Comparison of ENCODE assay signal across 14 cellular contexts in the genomic region with DNA sequence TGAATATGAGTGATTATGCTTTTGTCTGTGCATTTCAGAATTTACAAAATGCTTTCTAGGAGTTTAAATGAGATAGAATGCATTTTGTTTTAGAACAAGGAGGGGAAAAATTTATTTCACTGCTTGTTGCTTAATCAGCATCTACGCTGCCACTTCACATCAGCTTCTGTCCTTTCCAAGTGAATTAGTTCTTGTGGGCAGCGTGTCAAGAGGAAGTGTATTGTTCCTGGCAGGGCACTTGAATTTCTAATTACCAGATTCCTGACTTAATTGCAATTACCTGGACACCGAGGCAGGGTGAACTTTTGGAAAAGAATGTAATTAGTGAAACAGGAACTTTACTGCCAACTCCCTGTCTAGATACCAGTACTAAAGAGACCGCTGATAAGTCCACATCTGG.
A peak's percentile ranks its signal among the peaks of the same experiment; 100 is the strongest.
DNase-seq lines count a peak whose midpoint lies in the region; ATAC-seq and TF ChIP-seq lines count a peak whose summit lies in the region.
"Had no signal": no experiment of that assay in that cellular context is flagged by ENCODE, and none has a peak within 500 bp of the region (broad histone marks: within the 10 kb centered on the region; RNA-seq: fewer than 3 reads in every experiment).

No MANE protein-coding gene starts in this region.

- no peak overlapping the region for H2BK12ac ChIP-seq in mesenchymal stem cell (ENCODE audit: low read length in 2 of 2)

- H3K4me2 ChIP-seq in mesenchymal stem cell (ENCODE audit: low read length, poor library complexity, severe bottlenecking) (no peak overlapping the region), hepatocyte (no peak overlapping the region)

- WGBS in mesenchymal stem cell = 57% methylated on average over 3 of the region's 4 CpGs
- WGBS in hepatocyte (ENCODE audit: low lambda C conversion rate, missing lambda C conversion rate) = 74% methylated on average over 4 of the region's 4 CpGs
- WGBS in sigmoid colon, 2 donors = 49 to 60% methylated on average over 4 of the region's 4 CpGs

- H3K79me2 ChIP-seq in hepatocyte = peaks cover 64% of the 10 kb centered on the region

- no peaks in the 10 kb centered on the region for H3K27me3 Mint-ChIP-seq in CD4-positive, alpha-beta memory T cell
- H3K27me3 Mint-ChIP-seq in brain = peaks cover 5% of the 10 kb centered on the region
- H3K27me3 Mint-ChIP-seq: naive thymus-derived CD8-positive, alpha-beta T cell had no signal

- H3K4me1 Mint-ChIP-seq in CD4-positive, alpha-beta memory T cell = peaks cover 31 to 52% (median 39%) of the 10 kb centered on the region in 4 donors
- peaks cover 72% of the 10 kb centered on the region for H3K4me1 Mint-ChIP-seq in brain

- no peak overlapping the region for H2BK15ac ChIP-seq in mesenchymal stem cell (ENCODE audit: low read depth, poor library complexity, severe bottlenecking)

- H3K36me3 ChIP-seq in CD4-positive, alpha-beta memory T cell (ENCODE audit: insufficient read depth, low read length) = no peaks in the 10 kb centered on the region
- peaks cover 7 to 11% of the 10 kb centered on the region in 2 experiments for H3K36me3 ChIP-seq in mesenchymal stem cell (ENCODE audit: control insufficient read depth in 1 of 2, insufficient read depth in 2 of 2, low read depth in 1 of 2, low read length in 2 of 2)
- no peaks in the 10 kb centered on the region for H3K36me3 ChIP-seq in hepatocyte (replicated peaks; ENCODE audit: insufficient read depth, low read depth)
- no peaks in the 10 kb centered on the region for H3K36me3 ChIP-seq in sigmoid colon

- intact Hi-C loops in CD4-positive, alpha-beta memory T cell (cut with micrococcal nuclease) = no loop called here
- intact Hi-C loops in sigmoid colon (cut with DNase I) = no loop called here

- no peak for ATAC-seq in HG03342 (IDR thresholded peaks at IDR 0.05; ENCODE audit: unreplicated experiment)
- ATAC-seq: naive thymus-derived CD8-positive, alpha-beta T cell; stimulated activated naive CD8-positive, alpha-beta T cell treated with anti-CD3 and anti-CD28 coated beads, Interleukin-15, Interleukin-2, amounts not matched to agents 100 U/mL and 50 U/mL, for 24 hours had no signal

- no peak overlapping the region for H3K14ac ChIP-seq in mesenchymal stem cell (ENCODE audit: low read length in 2 of 2)

- no peak overlapping the region for H2BK120ac ChIP-seq in mesenchymal stem cell (ENCODE audit: low read depth, low read length)

- CTCF ChIA-PET in CD4-positive, alpha-beta memory T cell (lab: Charles Lee; ENCODE audit: partially characterized antibody) = no interaction called here

- H4K91ac ChIP-seq in mesenchymal stem cell (ENCODE audit: low read length) = no peak overlapping the region

- no peak for TF ChIP-seq EP300 in sigmoid colon (IDR thresholded peaks at IDR 0.05)

- H2AFZ ChIP-seq in mesenchymal stem cell (ENCODE audit: low read depth, low read length) (no peak overlapping the region), hepatocyte (no peak overlapping the region)

- no peaks in the 10 kb centered on the region for H3K9me3 ChIP-seq in CD4-positive, alpha-beta memory T cell (ENCODE audit: control insufficient read depth in 1 of 2, low read length in 2 of 2)
- H3K9me3 ChIP-seq in mesenchymal stem cell (ENCODE audit: control insufficient read depth, low read length) (peaks cover 9% of the 10 kb centered on the region), hepatocyte (ENCODE audit: low read depth) (no peaks in the 10 kb centered on the region), sigmoid colon (no peaks in the 10 kb centered on the region)

- POLR2A ChIA-PET in CD4-positive, alpha-beta memory T cell (lab: Charles Lee; ENCODE audit: partially characterized antibody) = interaction anchor here (0.6 kb wide), 1 partner anchor 28 kb away, joined by 4 read pairs; no protein-coding TSS in a partner anchor

- no peak overlapping the region for H2BK5ac ChIP-seq in mesenchymal stem cell (ENCODE audit: low read depth, low read length, poor library complexity, severe bottlenecking)

- no peak overlapping the region for H3K4ac ChIP-seq in mesenchymal stem cell (ENCODE audit: low read depth in 1 of 2, low read length in 2 of 2)

- H3K4me1 ChIP-seq in CD4-positive, alpha-beta memory T cell (ENCODE audit: insufficient read depth, low read length) = peaks cover 39% of the 10 kb centered on the region
- H3K4me1 ChIP-seq in mesenchymal stem cell (ENCODE audit: control insufficient read depth, insufficient read depth, low read depth, low read length) (peaks cover 4% of the 10 kb centered on the region), hepatocyte (ENCODE audit: insufficient read depth) (no peaks in the 10 kb centered on the region), sigmoid colon (peaks cover 0 to 31% (median 26%) of the 10 kb centered on the region in 4 donors)

- no peak for DNase-seq in CD4-positive, alpha-beta memory T cell
- peak; percentile 19 for DNase-seq in M059J (ENCODE audit: low read depth)
- no peak for DNase-seq in mesenchymal stem cell
- no peak for DNase-seq in hepatocyte (ENCODE audit: low spot score)
- DNase-seq in sigmoid colon = no peak
- no peak for DNase-seq in H4 (ENCODE audit: low spot score)
- DNase-seq: activated gamma-delta T cell treated with Interleukin-2 at 50 U/mL for 16 hours; MM.1S; naive thymus-derived CD8-positive, alpha-beta T cell; SHP77; stimulated activated naive CD8-positive, alpha-beta T cell treated with anti-CD3 and anti-CD28 coated beads, Interleukin-15, Interleukin-2, amounts not matched to agents 100 U/mL and 50 U/mL, for 24 hours had no signal

- peak overlapping the region in 4 of 7 donors; percentile 3 to 22 (median 6) for H3K27ac Mint-ChIP-seq in CD4-positive, alpha-beta memory T cell
- H3K27ac Mint-ChIP-seq in brain = peak overlapping the region in 4 of 5 experiments; percentile 81 to 88 (median 84)

- no peak overlapping the region for H3K4me3 ChIP-seq in CD4-positive, alpha-beta memory T cell (ENCODE audit: low read length in 2 of 2)
- H3K4me3 ChIP-seq in mesenchymal stem cell (ENCODE audit: insufficient read depth in 1 of 2, low read depth in 1 of 2, low read length in 2 of 2) (no peak overlapping the region), hepatocyte (no peak overlapping the region), sigmoid colon (no peak overlapping the region)

- no peak overlapping the region for H3K27ac ChIP-seq in CD4-positive, alpha-beta memory T cell (ENCODE audit: low read depth, low read length)
- H3K27ac ChIP-seq in mesenchymal stem cell (ENCODE audit: low read length, poor library complexity, severe bottlenecking) (no peak overlapping the region), hepatocyte (no peak overlapping the region), sigmoid colon (no peak overlapping the region)
- H3K27ac ChIP-seq: C4-2B had no signal

- TF ChIP-seq CTCF in brain (conservative IDR thresholded peaks at IDR 0.05) (no peak), hepatocyte (IDR thresholded peaks at IDR 0.05; ENCODE audit: poor library complexity) (no peak), sigmoid colon (IDR thresholded peaks at IDR 0.05) (no peak)

- H3K18ac ChIP-seq in mesenchymal stem cell (ENCODE audit: low read depth in 1 of 2, low read length in 2 of 2) = no peak overlapping the region

- peaks cover 0 to 6% of the 10 kb centered on the region in 2 donors for H3K36me3 Mint-ChIP-seq in CD4-positive, alpha-beta memory T cell
- peaks cover 23% of the 10 kb centered on the region for H3K36me3 Mint-ChIP-seq in brain

- peaks cover 42% of the 10 kb centered on the region for H3K79me1 ChIP-seq in mesenchymal stem cell (replicated peaks; ENCODE audit: low read length, poor library complexity, severe bottlenecking)

- peaks cover 0 to 3% (median 0%) of the 10 kb centered on the region in 8 donors for H3K9me3 Mint-ChIP-seq in CD4-positive, alpha-beta memory T cell
- peaks cover 0 to 17% (median 10%) of the 10 kb centered on the region in 5 experiments for H3K9me3 Mint-ChIP-seq in brain
- H3K9me3 Mint-ChIP-seq: naive thymus-derived CD8-positive, alpha-beta T cell had no signal

- H2AK5ac ChIP-seq in mesenchymal stem cell (ENCODE audit: low read length, severe bottlenecking) = no peak overlapping the region

- H4K8ac ChIP-seq in mesenchymal stem cell (ENCODE audit: low read length) = no peak overlapping the region

- TF ChIP-seq POLR2A in sigmoid colon (IDR thresholded peaks at IDR 0.05) = no peak

- H3K27me3 ChIP-seq in CD4-positive, alpha-beta memory T cell (ENCODE audit: insufficient read depth, low read length) = no peaks in the 10 kb centered on the region
- H3K27me3 ChIP-seq in mesenchymal stem cell (ENCODE audit: control insufficient read depth in 1 of 2, insufficient read depth in 1 of 2, low read length in 2 of 2) (no peaks in the 10 kb centered on the region), hepatocyte (no peaks in the 10 kb centered on the region), sigmoid colon (no peaks in the 10 kb centered on the region)

- no peak overlapping the region for H3K23ac ChIP-seq in mesenchymal stem cell (ENCODE audit: low read length in 2 of 2)

- no peak overlapping the region for H3K4me3 Mint-ChIP-seq in CD4-positive, alpha-beta memory T cell
- H3K4me3 Mint-ChIP-seq in brain = peak overlapping the region in 3 of 5 experiments; percentile 2 to 43 (median 15)
- H3K4me3 Mint-ChIP-seq: naive thymus-derived CD8-positive, alpha-beta T cell had no signal

- no peaks in the 10 kb centered on the region for H3K9me2 ChIP-seq in hepatocyte (replicated peaks; ENCODE audit: insufficient read depth)

- peaks cover 2% of the 10 kb centered on the region for H4K20me1 ChIP-seq in hepatocyte (ENCODE audit: insufficient read depth, poor library complexity, severe bottlenecking)

- peak overlapping the region; percentile 11 for H3K9ac ChIP-seq in mesenchymal stem cell (ENCODE audit: low read length)

Comparison
In these comparisons a context has a peak if more than half of its experiments do, and no peak if none do; other contexts are left out.
1. H3K4me3 Mint-ChIP-seq: peak in brain (3 of 5); none in CD4-positive, alpha-beta memory T cell (0 of 8).